In genomic region chr1:43293896-43294760, GRCh38 we compare ENCODE assay signal across 7 cellular contexts. TPM values are rescaled to one million over a fixed set of nuclear protein-coding genes. Genes with fewer than 3 reads are reported as not detected.
A peak's percentile ranks its signal among the peaks of the same experiment; 100 is the strongest.
DNase-seq lines count a peak whose midpoint lies in the region; ATAC-seq and TF ChIP-seq lines count a peak whose summit lies in the region.
"Had no signal": no experiment of that assay in that cellular context is flagged by ENCODE, and none has a peak within 500 bp of the region (broad histone marks: within the 10 kb centered on the region; RNA-seq: fewer than 3 reads in every experiment).

No MANE protein-coding gene starts in this region.

- H3K4me1 ChIP-seq in esophagus muscularis mucosa (peaks cover 38 to 45% (median 43%) of the 10 kb centered on the region in 4 donors), gastrocnemius medialis (peaks cover 19 to 33% of the 10 kb centered on the region in 2 donors)

- WGBS in esophagus muscularis mucosa: 75% methylated on average over 7 of the region's 7 CpGs

- no peak for TF ChIP-seq EP300 in esophagus muscularis mucosa (IDR thresholded peaks at IDR 0.05)

- ATAC-seq in gastrocnemius medialis: peak; percentile 83
- ATAC-seq in GM19351 (IDR thresholded peaks at IDR 0.05; ENCODE audit: unreplicated experiment): no peak

- H3K36me3 ChIP-seq in esophagus muscularis mucosa: no peaks in the 10 kb centered on the region
- H3K36me3 ChIP-seq in gastrocnemius medialis: no peaks in the 10 kb centered on the region

- H3K9me3 ChIP-seq in esophagus muscularis mucosa (no peaks in the 10 kb centered on the region), gastrocnemius medialis (no peaks in the 10 kb centered on the region)

- DNase-seq in NCI-H526 (lab: John Stamatoyannopoulos, UW): peak; percentile 43 to 77
- DNase-seq in esophagus muscularis mucosa (ENCODE audit: extremely low spot score): no peak
- no peak for DNase-seq in gastrocnemius medialis
- DNase-seq in NCI-H2227 (lab: John Stamatoyannopoulos, UW; ENCODE audit: unreplicated experiment): no peak
- no peak for DNase-seq in NCI-H1048 (lab: John Stamatoyannopoulos, UW)

- H3K4me3 ChIP-seq in esophagus muscularis mucosa: no peak overlapping the region
- no peak overlapping the region for H3K4me3 ChIP-seq in gastrocnemius medialis

- TF ChIP-seq POLR2A in esophagus muscularis mucosa (IDR thresholded peaks at IDR 0.05; ENCODE audit: low read depth) (no peak), gastrocnemius medialis (IDR thresholded peaks at IDR 0.05) (peak; percentile 7 to 33)

- intact Hi-C loops in esophagus muscularis mucosa (cut with DNase I) (loop anchor here (5.0 kb wide), 1 partner anchor 53 kb away; no protein-coding TSS in a partner anchor), gastrocnemius medialis (cut with DNase I; ENCODE audit: low total_unique reads) (no loop called here)

- H3K27ac ChIP-seq in esophagus muscularis mucosa (replicated peaks in 1 of 4) (peak overlapping the region; percentile 69 to 84 (median 79)), gastrocnemius medialis (peak overlapping the region; percentile 76 to 84 (median 82))
- H3K27ac ChIP-seq: VCaP had no signal

- H3K27me3 ChIP-seq in esophagus muscularis mucosa: no peaks in the 10 kb centered on the region
- H3K27me3 ChIP-seq in gastrocnemius medialis: no peaks in the 10 kb centered on the region

- in situ Hi-C loops in gastrocnemius medialis (cut with MboI; ENCODE audit: low sequenced_read_pairs in 4 of 4): no loop called here

- TF ChIP-seq CTCF in esophagus muscularis mucosa (IDR thresholded peaks at IDR 0.05) (no peak), gastrocnemius medialis (IDR thresholded peaks at IDR 0.05 in 4 of 5, conservative IDR thresholded peaks at IDR 0.05 in 1 of 5) (no peak)

RNA-seq across cellular contexts. Expression of gene TIE1, which starts 6.7 kb away (rescaled TPM):
- total RNA-seq in esophagus muscularis mucosa: 10 to 100 TPM; 16.2 to 51.1 (median 32.6) TPM
- 10 to 100 TPM; 15.9 to 27.9 (median 20.7) TPM for total RNA-seq in gastrocnemius medialis

RNA-seq across cellular contexts. Expression of gene C1orf210, which starts 8.7 kb away (rescaled TPM):
- total RNA-seq in esophagus muscularis mucosa (not detected), gastrocnemius medialis (under 1 TPM in 1 of 4 donors, not detected in 3; 0.27 TPM)

RNA-seq across cellular contexts. Expression of gene TMEM125, which starts 24.3 kb away (rescaled TPM):
- total RNA-seq in esophagus muscularis mucosa (under 1 TPM in 2 of 4 donors, not detected in 2; 0.26 to 0.40 TPM), gastrocnemius medialis (not detected)

RNA-seq across cellular contexts. Expression of gene MPL, which starts 43.5 kb away (rescaled TPM):
- total RNA-seq in esophagus muscularis mucosa (under 1 TPM in 2 of 4 donors, not detected in 2; 0.13 to 0.63 TPM), gastrocnemius medialis (not detected)

Comparison
In these comparisons a context has a peak if more than half of its experiments do, and no peak if none do; other contexts are left out.
1. DNase-seq: peak in NCI-H526 (2 of 2); none in esophagus muscularis mucosa (single experiment), gastrocnemius medialis (0 of 2), NCI-H2227 (single experiment) and NCI-H1048 (single experiment).